8 cellular contexts compared by ENCODE assay signal in the genomic region with DNA sequence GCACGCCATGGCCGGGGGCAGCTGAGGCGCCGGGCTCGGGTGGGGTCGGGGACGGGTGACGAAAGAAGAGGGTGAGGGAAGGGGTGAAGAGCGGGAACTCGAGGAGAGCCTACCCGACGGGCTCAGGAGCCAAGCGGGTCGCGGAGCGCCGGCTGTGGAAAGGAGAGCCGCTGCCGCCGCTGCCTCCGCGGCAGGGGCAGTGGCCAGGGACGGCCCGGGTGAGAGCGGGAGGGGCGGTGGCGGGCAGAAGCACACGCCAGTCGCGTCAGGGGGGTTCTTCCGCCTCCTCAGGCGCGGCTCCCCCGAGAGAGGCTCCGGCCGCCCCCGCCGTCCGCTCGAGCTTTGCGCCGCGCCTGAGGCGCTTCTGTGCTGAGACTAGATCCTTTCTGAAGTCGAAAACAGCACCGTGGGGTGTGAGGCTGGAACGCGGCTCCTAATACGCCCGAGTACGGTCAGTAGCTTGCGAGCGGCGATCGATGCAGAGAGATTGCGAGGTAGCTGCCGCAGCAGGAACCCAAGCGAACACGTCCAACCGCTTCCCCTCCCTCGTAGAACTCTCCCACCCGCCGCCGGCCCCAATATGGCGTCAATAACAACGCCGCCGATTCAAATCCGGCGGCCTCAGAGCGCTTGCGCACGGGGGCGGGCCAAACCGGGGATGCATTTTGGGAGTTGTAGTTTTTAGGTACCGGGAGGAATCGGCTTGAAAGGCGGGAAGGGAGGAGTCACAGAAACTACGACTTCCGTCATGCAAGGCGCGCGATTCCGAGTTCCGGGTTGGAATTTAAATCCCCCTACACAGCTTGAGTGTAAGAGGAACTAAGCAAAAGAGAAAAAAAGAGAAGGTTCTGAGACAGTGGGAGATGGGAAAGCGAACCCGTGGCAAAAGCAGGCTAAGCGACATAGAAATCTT. TPM values are rescaled to one million over a fixed set of nuclear protein-coding genes. Genes with fewer than 3 reads are reported as not detected.
DNase-seq lines count a peak whose midpoint lies in the region; ATAC-seq and TF ChIP-seq lines count a peak whose summit lies in the region.

A gene (minus strand): TSS at position 558 of the 913 bp plus-strand sequence. CDS start 549 bp downstream, at position 9.

- peak within 1 kb of the TSS; percentile 97 for H3K4me3 Mint-ChIP-seq in activated T-cell treated with anti-CD3 and anti-CD28 coated beads, Interleukin-2, amount 50 U/mL, for 4 hours

- no TSS peak for BruUV-seq in Panc1 (replicated peaks; lab: Mats Ljungman, UMichigan)

- H3K4me1 Mint-ChIP-seq in activated T-cell treated with anti-CD3 and anti-CD28 coated beads, Interleukin-2, amount 50 U/mL, for 4 hours (ENCODE audit: low read depth) = peaks cover 44% of the 10 kb centered on the region

- peak within 1 kb of the TSS; percentile 77 to 89 for H3K4me3 ChIP-seq in Panc1 (ENCODE audit: low read depth in 2 of 2, low read length in 2 of 2)
- H3K4me3 ChIP-seq in mucosa of rectum (ENCODE audit: low read length in 2 of 2) = peak within 1 kb of the TSS; percentile 89 to 93

- peak; percentile 98 for DNase-seq in DMS53 (lab: John Stamatoyannopoulos, UW)
- DNase-seq in KG1 (lab: John Stamatoyannopoulos, UW) = peak; percentile 93
- DNase-seq in Panc1 (ENCODE audit: low read depth, low spot score) = peak; percentile 94
- peak; percentile 94 for DNase-seq in activated T-cell treated with anti-CD3 and anti-CD28 coated beads, Interleukin-2, amount 50 U/mL, for 4 hours
- peak; percentile 98 to 99 for DNase-seq in erythroblast (lab: John Stamatoyannopoulos, UW)
- DNase-seq in stimulated activated CD8-positive, alpha-beta memory T cell treated with anti-CD3 and anti-CD28 coated beads, Interleukin-4, amount 100 ng/mL, for 48 hours = peak; percentile 96

- H3K4me1 ChIP-seq in Panc1 (ENCODE audit: control insufficient read depth, insufficient read depth, low read length) (peaks cover 29% of the 10 kb centered on the region), mucosa of rectum (ENCODE audit: control insufficient read depth in 2 of 2, insufficient read depth in 2 of 2, low read length in 2 of 2) (peaks cover 10 to 17% of the 10 kb centered on the region in 2 donors)

- no peaks in the 10 kb centered on the region; the same call in 1 of the 2 replicates for H3K36me3 ChIP-seq in Panc1 (ENCODE audit: control insufficient read depth, insufficient read depth, low read length)
- no peaks in the 10 kb centered on the region for H3K36me3 ChIP-seq in mucosa of rectum (ENCODE audit: control insufficient read depth in 2 of 2, insufficient read depth in 2 of 2, low read length in 2 of 2)

- CTCF ChIA-PET in Panc1 (lab: Charles Lee) = no interaction called here

- peaks cover 14% of the 10 kb centered on the region for H3K36me3 Mint-ChIP-seq in activated T-cell treated with anti-CD3 and anti-CD28 coated beads, Interleukin-2, amount 50 U/mL, for 4 hours (ENCODE audit: insufficient read depth)

- H3K9ac ChIP-seq in mucosa of rectum (ENCODE audit: low read depth in 1 of 2, low read length in 2 of 2) = peak within 1 kb of the TSS; percentile 89 to 99

- no peaks in the 10 kb centered on the region for H3K27me3 Mint-ChIP-seq in activated T-cell treated with anti-CD3 and anti-CD28 coated beads, Interleukin-2, amount 50 U/mL, for 4 hours (ENCODE audit: low read depth)

- no peak for TF ChIP-seq CTCF in Panc1 (IDR thresholded peaks at IDR 0.05)

- H3K9me3 ChIP-seq in Panc1 (ENCODE audit: control insufficient read depth, insufficient read depth, low read depth, low read length) (no peaks in the 10 kb centered on the region), mucosa of rectum (ENCODE audit: control insufficient read depth in 2 of 2, low read length in 2 of 2) (no peaks in the 10 kb centered on the region)

- POLR2A ChIA-PET in Panc1 (lab: Charles Lee) = interaction anchor here (0.6 to 1.2 kb wide), 2 partner anchors 21 to 29 kb away, joined by 3 to 6 read pairs; no protein-coding TSS in a partner anchor

- peak; percentile 73 for ATAC-seq in GM21723 (IDR thresholded peaks at IDR 0.05; ENCODE audit: unreplicated experiment)
- ATAC-seq in Panc1 = peak; percentile 90
- peak; percentile 76 to 79 for ATAC-seq in activated T-cell treated with anti-CD3 and anti-CD28 coated beads, Interleukin-2, amount 50 U/mL, for 4 hours

- peak within 1 kb of the TSS; percentile 94 for H3K27ac ChIP-seq in Panc1 (ENCODE audit: low read length)
- H3K27ac ChIP-seq in mucosa of rectum (ENCODE audit: low read depth in 2 of 2, low read length in 2 of 2) = peak within 1 kb of the TSS; percentile 98 to 99

- H3K27me3 ChIP-seq in Panc1 (ENCODE audit: control insufficient read depth, insufficient read depth, low read length) (no peaks in the 10 kb centered on the region), mucosa of rectum (ENCODE audit: control insufficient read depth in 2 of 2, insufficient read depth in 2 of 2, low read length in 2 of 2) (no peaks in the 10 kb centered on the region)

- in situ Hi-C loops in Panc1 (cut with HindIII; ENCODE audit: low pct_unique_long_range_greater_than_20kb, low sequenced_read_pairs) = no loop called here

- peak; percentile 97 for TF ChIP-seq POLR2A in erythroblast (IDR thresholded peaks at IDR 0.05; ENCODE audit: low read length)

- intact Hi-C loops in Panc1 (cut with micrococcal nuclease; ENCODE audit: unreplicated experiment) = no loop called here

- no peaks in the 10 kb centered on the region for H3K9me3 Mint-ChIP-seq in activated T-cell treated with anti-CD3 and anti-CD28 coated beads, Interleukin-2, amount 50 U/mL, for 4 hours

RNA-seq across cellular contexts. Expression of the gene that starts here (rescaled TPM):
- 47.6 TPM for total RNA-seq in Panc1 (2021; ENCODE audit: unreplicated experiment)
- polyA plus RNA-seq in Panc1 (2012; ENCODE audit: insufficient read length) = 30.3 TPM
- total RNA-seq in activated T-cell treated with anti-CD3 and anti-CD28 coated beads, Interleukin-2, amount 50 U/mL, for 4 hours = 10 to 100 TPM; 43.8 to 61.4 (median 54.2) TPM

Comparison
In these comparisons a context has a peak if more than half of its experiments do, and no peak if none do; other contexts are left out.
1. Peak in every context shown above with its lines: DNase-seq, ATAC-seq, H3K4me3 ChIP-seq and H3K27ac ChIP-seq.